In the genomic region with DNA sequence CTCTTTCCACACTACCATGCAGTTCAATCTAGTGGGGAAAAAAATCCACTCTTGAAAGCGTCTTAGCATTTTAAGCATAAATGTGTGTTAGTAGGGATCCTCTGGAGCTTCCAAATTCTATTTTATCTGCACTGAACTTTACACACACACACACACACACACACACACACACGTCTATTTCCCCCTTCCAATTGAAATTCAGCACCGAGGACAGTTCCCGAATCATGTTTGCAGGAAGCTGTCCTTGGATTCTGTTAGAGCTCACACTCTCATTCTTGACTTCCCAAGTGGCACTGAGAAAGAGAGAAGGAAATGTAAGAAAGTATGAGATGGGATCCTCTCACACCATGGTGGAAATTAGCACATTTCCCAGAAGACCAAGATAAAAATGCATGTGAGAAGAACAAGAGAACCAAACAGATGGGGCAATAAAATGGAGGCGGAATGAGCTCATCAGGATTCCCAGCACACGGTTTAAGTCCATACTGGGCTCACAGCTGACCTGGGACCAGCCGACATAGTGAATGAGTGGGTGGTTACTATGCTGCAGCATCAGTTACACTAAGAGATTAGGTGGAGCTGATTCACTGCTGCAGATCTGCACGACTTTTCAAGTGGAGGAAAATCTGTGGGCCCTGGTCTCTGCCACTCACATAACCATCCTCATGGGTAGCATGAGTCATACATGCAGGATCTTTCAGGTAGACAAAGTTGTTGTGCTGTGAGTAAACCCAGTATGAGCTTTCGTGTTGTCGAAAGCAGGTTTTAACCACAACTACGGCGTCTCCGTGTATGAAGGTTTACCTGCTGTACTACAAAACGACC, we compare ENCODE assay signal across 14 cellular contexts. TPM values are rescaled to one million over a fixed set of nuclear protein-coding genes. Genes with fewer than 3 reads are reported as not detected.
DNase-seq lines count a peak whose midpoint lies in the region; ATAC-seq and TF ChIP-seq lines count a peak whose summit lies in the region.
"Had no signal": no experiment of that assay in that cellular context is flagged by ENCODE, and none has a peak within 500 bp of the region (broad histone marks: within the 10 kb centered on the region; RNA-seq: fewer than 3 reads in every experiment).

No MANE protein-coding gene starts in this region.

- no peak overlapping the region for H3K27ac ChIP-seq in hepatocyte
- no peak overlapping the region for H3K27ac ChIP-seq in spleen
- H3K27ac ChIP-seq: foreskin keratinocyte had no signal

- no peak overlapping the region for H3K4me3 ChIP-seq in hepatocyte
- H3K4me3 ChIP-seq in spleen = no peak overlapping the region

- no peak overlapping the region for H2AFZ ChIP-seq in hepatocyte

- H3K27me3 ChIP-seq in hepatocyte = peaks cover 74% of the 10 kb centered on the region
- peaks cover 0 to 72% (median 23%) of the 10 kb centered on the region in 7 donors for H3K27me3 ChIP-seq in spleen (replicated peaks in 1 of 7)

- POLR2A ChIA-PET in WTC11 (lab: Charles Lee) = no interaction called here

- ATAC-seq in WTC11 (no peak), GM19328 (IDR thresholded peaks at IDR 0.05; ENCODE audit: unreplicated experiment) (no peak), GM21390 (IDR thresholded peaks at IDR 0.05; ENCODE audit: unreplicated experiment) (no peak)
- ATAC-seq: CD8-positive, alpha-beta T cell; foreskin keratinocyte; stimulated activated memory B cell treated with anti-CD40 and anti-IgM and Interleukin-4, amounts not matched to agents 10 μg/mL and 1 μg/mL and 100 μg/mL, for 72 hours had no signal

- H3K4me3 Mint-ChIP-seq in WTC11 = no peak overlapping the region
- H3K4me3 Mint-ChIP-seq: CD8-positive, alpha-beta T cell; stimulated activated memory B cell treated with anti-CD40 and anti-IgM and Interleukin-4, amounts not matched to agents 10 μg/mL and 1 μg/mL and 100 μg/mL, for 72 hours had no signal

- no peaks in the 10 kb centered on the region for H3K36me3 Mint-ChIP-seq in WTC11
- H3K36me3 Mint-ChIP-seq: CD8-positive, alpha-beta T cell; stimulated activated memory B cell treated with anti-CD40 and anti-IgM and Interleukin-4, amounts not matched to agents 10 μg/mL and 1 μg/mL and 100 μg/mL, for 72 hours had no signal

- peaks cover 79% of the 10 kb centered on the region for H3K27me3 Mint-ChIP-seq in WTC11 (ENCODE audit: low read depth)

- DNase-seq in AML-193 (lab: John Stamatoyannopoulos, UW) = peak; percentile 1 to 4
- peak; percentile 53 for DNase-seq in HT-29 (ENCODE audit: low spot score)
- peak; percentile 41 for DNase-seq in WTC11 (ENCODE audit: low spot score)
- DNase-seq in hepatocyte (ENCODE audit: low spot score) = peak; percentile 67
- DNase-seq in spleen = no peak
- no peak for DNase-seq in islet precursor cell
- DNase-seq: activated CD8-positive, alpha-beta memory T cell treated with anti-CD3 and anti-CD28 coated beads for 24 hours; CD8-positive, alpha-beta T cell; NCI-H2029; SHP77 had no signal

- H3K9me2 ChIP-seq in hepatocyte (replicated peaks; ENCODE audit: insufficient read depth) = no peaks in the 10 kb centered on the region

- no peaks in the 10 kb centered on the region for H3K9me3 Mint-ChIP-seq in WTC11

- H3K9me3 ChIP-seq in hepatocyte (ENCODE audit: low read depth) = no peaks in the 10 kb centered on the region
- H3K9me3 ChIP-seq in spleen = peaks cover 0 to 11% (median 0%) of the 10 kb centered on the region in 8 donors

- H3K4me1 Mint-ChIP-seq in WTC11 = peaks cover 7% of the 10 kb centered on the region

- TF ChIP-seq CTCF in WTC11 (IDR thresholded peaks at IDR 0.05) = no peak
- TF ChIP-seq CTCF in hepatocyte (IDR thresholded peaks at IDR 0.05; ENCODE audit: poor library complexity) = no peak
- TF ChIP-seq CTCF in spleen (IDR thresholded peaks at IDR 0.05 in 8 of 11, conservative IDR thresholded peaks at IDR 0.05 in 3 of 11) = no peak

- H3K4me1 ChIP-seq in hepatocyte (ENCODE audit: insufficient read depth) = no peaks in the 10 kb centered on the region
- H3K4me1 ChIP-seq in spleen = peaks cover 4 to 25% (median 13%) of the 10 kb centered on the region in 6 donors
- H3K4me1 ChIP-seq: foreskin keratinocyte had no signal

- TF ChIP-seq POLR2A in spleen (IDR thresholded peaks at IDR 0.05) = no peak

- 61% methylated on average over 14 of the region's 14 CpGs for WGBS in hepatocyte (ENCODE audit: low lambda C conversion rate, missing lambda C conversion rate)
- WGBS in spleen, 5 donors = 53 to 60% (median 55%) methylated on average over 14 of the region's 14 CpGs

- intact Hi-C loops in spleen (cut with DNase I; ENCODE audit: low total_unique reads) = no loop called here

- CTCF ChIA-PET in WTC11 (lab: Charles Lee) = interaction anchor here (0.6 to 1.5 kb wide), 7 partner anchors 22 to 260 kb away, joined by 3 to 10 read pairs (median 4); no protein-coding TSS in a partner anchor

- no peak overlapping the region for H3K27ac Mint-ChIP-seq in WTC11
- H3K27ac Mint-ChIP-seq: CD8-positive, alpha-beta T cell; stimulated activated memory B cell treated with anti-CD40 and anti-IgM and Interleukin-4, amounts not matched to agents 10 μg/mL and 1 μg/mL and 100 μg/mL, for 72 hours had no signal

- no peak overlapping the region for H3K4me2 ChIP-seq in hepatocyte

- no peaks in the 10 kb centered on the region for H3K79me2 ChIP-seq in hepatocyte

- no peaks in the 10 kb centered on the region for H4K20me1 ChIP-seq in hepatocyte (ENCODE audit: insufficient read depth, poor library complexity, severe bottlenecking)

- H3K36me3 ChIP-seq in hepatocyte (replicated peaks; ENCODE audit: insufficient read depth, low read depth) (no peaks in the 10 kb centered on the region), spleen (no peaks in the 10 kb centered on the region)

TF ChIP-seq in WTC11, 78 proteins besides CTCF, POLR2A, EP300 and RAD21 (continues in another document):
- TF ChIP-seq NFE2L1 (CRISPR knock-in tag; IDR thresholded peaks at IDR 0.05) = peak; percentile 49; the same call in 1 of the 2 replicates
- TF ChIP-seq, protein P1, sequence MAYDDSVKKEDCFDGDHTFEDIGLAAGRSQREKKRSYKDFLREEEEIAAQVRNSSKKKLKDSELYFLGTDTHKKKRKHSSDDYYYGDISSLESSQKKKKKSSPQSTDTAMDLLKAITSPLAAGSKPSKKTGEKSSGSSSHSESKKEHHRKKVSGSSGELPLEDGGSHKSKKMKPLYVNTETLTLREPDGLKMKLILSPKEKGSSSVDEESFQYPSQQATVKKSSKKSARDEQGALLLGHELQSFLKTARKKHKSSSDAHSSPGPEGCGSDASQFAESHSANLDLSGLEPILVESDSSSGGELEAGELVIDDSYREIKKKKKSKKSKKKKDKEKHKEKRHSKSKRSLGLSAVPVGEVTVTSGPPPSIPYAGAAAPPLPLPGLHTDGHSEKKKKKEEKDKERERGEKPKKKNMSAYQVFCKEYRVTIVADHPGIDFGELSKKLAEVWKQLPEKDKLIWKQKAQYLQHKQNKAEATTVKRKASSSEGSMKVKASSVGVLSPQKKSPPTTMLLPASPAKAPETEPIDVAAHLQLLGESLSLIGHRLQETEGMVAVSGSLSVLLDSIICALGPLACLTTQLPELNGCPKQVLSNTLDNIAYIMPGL (CRISPR knock-in tag; IDR thresholded peaks at IDR 0.05) = no peak
- no peak for TF ChIP-seq ZNF532 (CRISPR knock-in tag; IDR thresholded peaks at IDR 0.05; ENCODE audit: borderline replicate concordance)
- TF ChIP-seq FOXP4 (CRISPR knock-in tag; IDR thresholded peaks at IDR 0.05) = no peak
- no peak for TF ChIP-seq FOXP1 (CRISPR knock-in tag; IDR thresholded peaks at IDR 0.05; ENCODE audit: borderline replicate concordance)

RNA-seq across cellular contexts. Expression of gene NPTX2, which starts 3.3 kb away (rescaled TPM):
- not detected in 2 replicates for total RNA-seq in HT-29 (2014; rRNA removed; shearing (Covaris generic))
- total RNA-seq in WTC11 (2021) (10.9 to 17.0 TPM (median 15.9 TPM) in 3 replicates), hepatocyte (3.0 TPM in 2 replicates), spleen (10 to 100 TPM in 5 of 7 donors, 1 to 10 TPM in 2; 3.6 to 64.6 (median 25.6) TPM)
- polyA plus RNA-seq in hepatocyte (2.2 and 5.5 TPM in 2 replicates), spleen (1 to 10 TPM; 2.2 to 6.0 (median 2.9) TPM)
- total RNA-seq: CD8-positive, alpha-beta T cell; foreskin keratinocyte had no signal
- polyA plus RNA-seq: foreskin keratinocyte had no signal

Comparison
In these comparisons a context has a peak if more than half of its experiments do, and no peak if none do; other contexts are left out.
1. DNase-seq: peak in AML-193 (2 of 2), HT-29 (single experiment), WTC11 (single experiment) and hepatocyte (single experiment); none in spleen (single experiment) and islet precursor cell (single experiment).